26 cellular contexts compared by ENCODE assay signal in the genomic region with DNA sequence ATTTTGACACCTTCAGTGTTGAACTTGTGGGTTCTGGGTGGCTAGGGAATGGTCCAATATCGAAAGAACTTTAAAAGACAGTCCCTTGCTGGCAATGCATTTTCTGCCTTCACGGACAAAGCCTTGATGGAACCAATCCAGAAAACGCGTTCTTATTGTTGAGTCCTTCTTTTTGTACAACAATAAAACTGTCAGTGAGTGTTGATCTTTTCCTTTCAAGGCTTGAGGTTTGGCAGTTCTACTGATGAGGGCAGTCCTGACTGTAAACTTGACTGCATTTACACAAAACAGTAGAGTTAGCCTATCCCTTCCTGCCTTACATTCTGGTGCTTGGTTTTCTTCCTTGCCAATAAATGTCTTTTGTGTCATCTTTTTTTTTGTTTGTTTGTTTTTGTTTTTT. TPM values are rescaled to one million over a fixed set of nuclear protein-coding genes. Genes with fewer than 3 reads are reported as not detected.
"Had no signal": no experiment of that assay in that cellular context is flagged by ENCODE, and none has a peak within 500 bp of the region (broad histone marks: within the 10 kb centered on the region; RNA-seq: fewer than 3 reads in every experiment).

No MANE protein-coding gene starts in this region.

- H3K9me3 ChIP-seq: esophagus squamous epithelium, ovary, right lobe of liver, suprapubic skin, thyroid gland had no signal

- H3K27me3 ChIP-seq: esophagus squamous epithelium, hepatocyte, ovary, right lobe of liver, suprapubic skin, thyroid gland had no signal

- H3K4me2 ChIP-seq: hepatocyte had no signal

- FAIRE-seq: endometrium, kidney, urothelium cell line had no signal

- H3K36me3 ChIP-seq: esophagus squamous epithelium, ovary, right lobe of liver, suprapubic skin, thyroid gland had no signal

- H3K4me3 ChIP-seq: esophagus squamous epithelium, hepatocyte, ovary, right lobe of liver, suprapubic skin, thyroid gland had no signal

- H3K79me2 ChIP-seq: hepatocyte had no signal

- H2AFZ ChIP-seq: hepatocyte had no signal

- ATAC-seq: left cardiac atrium; naive thymus-derived CD8-positive, alpha-beta T cell; right lobe of liver; stimulated activated effector memory CD8-positive, alpha-beta T cell treated with anti-CD3 and anti-CD28 coated beads, Interleukin-12 subunit alpha, Interleukin-12 subunit beta, amount 100 ng/mL, for 72 hours; stimulated activated naive CD8-positive, alpha-beta T cell treated with anti-CD3 and anti-CD28 coated beads, Interleukin-15, Interleukin-2, amounts not matched to agents 100 U/mL and 50 U/mL, for 24 hours had no signal

- DNase-seq: effector memory CD4-positive, alpha-beta T cell; esophagus squamous epithelium; foreskin melanocyte; head of caudate nucleus; kidney; left cardiac atrium; mammary epithelial cell; naive thymus-derived CD8-positive, alpha-beta T cell; nucleus accumbens; ovary; retina; right lobe of liver; stimulated activated CD4-positive, alpha-beta T cell treated with anti-CD3 and anti-CD28 coated beads, Interleukin-4, amount 100 ng/mL, for 1 hour; stimulated activated CD8-positive, alpha-beta memory T cell treated with anti-CD3 and anti-CD28 coated beads, Interleukin-4, amount 100 ng/mL, for 48 hours; stimulated activated naive CD8-positive, alpha-beta T cell treated with anti-CD3 and anti-CD28 coated beads, Interleukin-15, Interleukin-2, amounts not matched to agents 100 U/mL and 50 U/mL, for 24 hours; thyroid gland had no signal

- H3K27ac ChIP-seq: epithelial cell of prostate, hepatocyte, ovary, right lobe of liver, suprapubic skin, thyroid gland had no signal

- H3K4me1 ChIP-seq: suprapubic skin, thyroid gland had no signal

RNA-seq across cellular contexts. Expression of a gene that starts 2.5 kb away (rescaled TPM):
- total RNA-seq: left cardiac atrium; mononuclear cell; naive thymus-derived CD8-positive, alpha-beta T cell; ovary; posterior vena cava; thyroid gland had no signal
- polyA plus RNA-seq: hepatocyte; mammary epithelial cell; naive thymus-derived CD8-positive, alpha-beta T cell; neural cell; ovary had no signal

RNA-seq across cellular contexts. Expression of a gene that starts 7.5 kb away (rescaled TPM):
- total RNA-seq: mammary epithelial cell; mesenteric fat pad; mononuclear cell; naive thymus-derived CD8-positive, alpha-beta T cell; posterior vena cava; suprapubic skin; thyroid gland had no signal
- polyA plus RNA-seq: mammary epithelial cell; naive thymus-derived CD8-positive, alpha-beta T cell; neural cell; ovary had no signal

RNA-seq across cellular contexts. Expression of a gene that starts 13.5 kb away (rescaled TPM):
- total RNA-seq: left cardiac atrium; mesenteric fat pad; mononuclear cell; naive thymus-derived CD8-positive, alpha-beta T cell; ovary; posterior vena cava had no signal
- polyA plus RNA-seq: naive thymus-derived CD8-positive, alpha-beta T cell; neural cell; ovary had no signal

RNA-seq across cellular contexts. Expression of a gene that starts 33.5 kb away (rescaled TPM):
- total RNA-seq: hepatocyte; left cardiac atrium; mesenteric fat pad; mononuclear cell; naive thymus-derived CD8-positive, alpha-beta T cell; ovary; posterior vena cava had no signal
- polyA plus RNA-seq: hepatocyte; mammary epithelial cell; naive thymus-derived CD8-positive, alpha-beta T cell; neural cell; ovary had no signal

RNA-seq across cellular contexts. Expression of a gene that starts 39.4 kb away (rescaled TPM):
- total RNA-seq: hepatocyte; left cardiac atrium; mesenteric fat pad; mononuclear cell; naive thymus-derived CD8-positive, alpha-beta T cell; posterior vena cava had no signal
- polyA plus RNA-seq: hepatocyte; mammary epithelial cell; naive thymus-derived CD8-positive, alpha-beta T cell; neural cell; ovary had no signal
